8 cellular contexts compared by ENCODE assay signal in genomic region chr13:44917589-44918322, GRCh38.
A peak's percentile ranks its signal among the peaks of the same experiment; 100 is the strongest.
DNase-seq lines count a peak whose midpoint lies in the region; ATAC-seq, FAIRE-seq and TF ChIP-seq lines count a peak whose summit lies in the region.

No MANE protein-coding gene starts in this region.

- peak overlapping the region; percentile 92 for H2AFZ ChIP-seq in ACC112 (ENCODE audit: low read length, unreplicated experiment)

- H3K27me3 ChIP-seq in ACC112 (ENCODE audit: insufficient read depth, low read length) (no peaks in the 10 kb centered on the region), WERI-Rb-1 (ENCODE audit: insufficient read depth, low read depth, severe bottlenecking) (no peaks in the 10 kb centered on the region), bronchial epithelial cell (ENCODE audit: control insufficient read depth, insufficient read depth, low read length) (no peaks in the 10 kb centered on the region), skeletal muscle tissue (ENCODE audit: control insufficient read depth in 3 of 3, insufficient read depth in 3 of 3, low read length in 3 of 3) (no peaks in the 10 kb centered on the region)

- no peaks in the 10 kb centered on the region for H3K9me3 ChIP-seq in WERI-Rb-1 (ENCODE audit: severe bottlenecking)
- H3K9me3 ChIP-seq in skeletal muscle tissue (ENCODE audit: control insufficient read depth in 3 of 3, low read length in 3 of 3): no peaks in the 10 kb centered on the region

- H3K36me3 ChIP-seq in ACC112 (ENCODE audit: insufficient read depth, low read length) (no peaks in the 10 kb centered on the region), WERI-Rb-1 (no peaks in the 10 kb centered on the region), bronchial epithelial cell (ENCODE audit: control insufficient read depth, insufficient read depth, low read length) (no peaks in the 10 kb centered on the region), skeletal muscle tissue (ENCODE audit: control insufficient read depth in 3 of 3, insufficient read depth in 3 of 3, low read length in 3 of 3) (no peaks in the 10 kb centered on the region)

- H3K27ac ChIP-seq in ACC112 (ENCODE audit: low read depth, low read length) (peak overlapping the region; percentile 96), WERI-Rb-1 (peak overlapping the region; percentile 72), skeletal muscle tissue (ENCODE audit: low read depth, low read length) (peak overlapping the region; percentile 97)

- FAIRE-seq in bronchial epithelial cell (lab: Jason Lieb, UNC): peak; percentile 43

- H3K4me3 ChIP-seq in ACC112 (ENCODE audit: low read depth, low read length): peak overlapping the region; percentile 76
- H3K4me3 ChIP-seq in WERI-Rb-1 (ENCODE audit: low read depth, low read length): peak overlapping the region; percentile 95
- H3K4me3 ChIP-seq in bronchial epithelial cell (ENCODE audit: low read depth, low read length): peak overlapping the region; percentile 57
- H3K4me3 ChIP-seq in skeletal muscle tissue (ENCODE audit: low read length in 3 of 3): peak overlapping the region; percentile 66 to 85 (median 82)

- peak overlapping the region; percentile 80 to 92 (median 82) for H3K9ac ChIP-seq in skeletal muscle tissue (ENCODE audit: low read depth in 1 of 3, low read length in 3 of 3)

- no peaks in the 10 kb centered on the region for H3K79me2 ChIP-seq in ACC112 (ENCODE audit: control insufficient read depth, insufficient read depth, low read length, unreplicated experiment)

- peak; percentile 81 for ATAC-seq in GM18867 (IDR thresholded peaks at IDR 0.05; ENCODE audit: unreplicated experiment)
- ATAC-seq in HG03103 (IDR thresholded peaks at IDR 0.05; ENCODE audit: low read depth, unreplicated experiment): peak; percentile 66

- DNase-seq in NCI-H2196 treated with DMSO at 0.1 percent for 48 hours (lab: John Stamatoyannopoulos, UW; ENCODE audit: unreplicated experiment): peak; percentile 68
- peak; percentile 95 for DNase-seq in WERI-Rb-1
- DNase-seq in bronchial epithelial cell (ENCODE audit: low read depth): peak; percentile 92
- peak; percentile 81 for DNase-seq in iPS-NIHi11 (ENCODE audit: low spot score)

- peaks cover 29% of the 10 kb centered on the region for H3K4me1 ChIP-seq in ACC112 (ENCODE audit: control insufficient read depth, insufficient read depth, low read length, unreplicated experiment)
- peaks cover 25 to 29% (median 26%) of the 10 kb centered on the region in 3 donors for H3K4me1 ChIP-seq in skeletal muscle tissue (ENCODE audit: control insufficient read depth in 3 of 3, insufficient read depth in 3 of 3, low read length in 3 of 3)

- 0 out of 2 replicates have a peak, but pooled peaks have one; percentile 25 for TF ChIP-seq CTCF in WERI-Rb-1 (IDR thresholded peaks at IDR 0.05; ENCODE audit: low read depth, low read length)
- peak; percentile 19 for TF ChIP-seq CTCF in bronchial epithelial cell (IDR thresholded peaks at IDR 0.05; ENCODE audit: insufficient read depth, low read length, severe bottlenecking)

Comparison
In these comparisons a context has a peak if more than half of its experiments do, and no peak if none do; other contexts are left out.
1. Peak in every context shown above with its lines: DNase-seq, ATAC-seq, H3K4me3 ChIP-seq and H3K27ac ChIP-seq.